Comparison of ENCODE assay signal across 1 cellular context in genomic region chr9:124078641-124079040, GRCh38.
TF ChIP-seq lines count a peak whose summit lies in the region.

No MANE protein-coding gene starts in this region.

TF ChIP-seq in HepG2, 621 proteins besides CTCF, POLR2A, EP300 and RAD21 (continued from another document and continues in another):
- TF ChIP-seq HMG20A (CRISPR knock-in tag; IDR thresholded peaks at IDR 0.05; ENCODE audit: borderline replicate concordance): peak; percentile 31; the same call in 1 of the 2 replicates
- TF ChIP-seq GRHL1 (CRISPR knock-in tag; conservative IDR thresholded peaks at IDR 0.05): no peak
- no peak for TF ChIP-seq RERE (CRISPR knock-in tag; IDR thresholded peaks at IDR 0.05; ENCODE audit: low read depth)
- TF ChIP-seq NKX3-1 (CRISPR knock-in tag; IDR thresholded peaks at IDR 0.05): no peak
- TF ChIP-seq NFATC3 (CRISPR knock-in tag; IDR thresholded peaks at IDR 0.05): no peak
- TF ChIP-seq ZNF224 (CRISPR knock-in tag; IDR thresholded peaks at IDR 0.05): no peak
- TF ChIP-seq ISX (CRISPR knock-in tag; conservative IDR thresholded peaks at IDR 0.05): no peak
- TF ChIP-seq MEF2D (CRISPR knock-in tag; IDR thresholded peaks at IDR 0.05): no peak
- TF ChIP-seq HMGA1 (CRISPR knock-in tag; conservative IDR thresholded peaks at IDR 0.05): no peak
- TF ChIP-seq TEAD3 (CRISPR knock-in tag; optimal IDR thresholded peaks at IDR 0.05; ENCODE audit: borderline replicate concordance): peak; percentile 45
- TF ChIP-seq ZBTB39 (CRISPR knock-in tag; IDR thresholded peaks at IDR 0.05): no peak
- TF ChIP-seq ZBTB44 (CRISPR knock-in tag; IDR thresholded peaks at IDR 0.05): no peak
- TF ChIP-seq PBX2 (CRISPR knock-in tag; IDR thresholded peaks at IDR 0.05): no peak
- TF ChIP-seq ZNF577 (CRISPR knock-in tag; IDR thresholded peaks at IDR 0.05; ENCODE audit: borderline replicate concordance, low read depth): no peak
- TF ChIP-seq BCLAF1 (IDR thresholded peaks at IDR 0.05): no peak
- no peak for TF ChIP-seq NR3C1 (CRISPR knock-in tag; IDR thresholded peaks at IDR 0.05)
- no peak for TF ChIP-seq ZNF510 (CRISPR knock-in tag; IDR thresholded peaks at IDR 0.05; ENCODE audit: low read depth)
- no peak for TF ChIP-seq YEATS4 (CRISPR knock-in tag; IDR thresholded peaks at IDR 0.05; ENCODE audit: borderline replicate concordance)
- TF ChIP-seq PHF21A (CRISPR knock-in tag; IDR thresholded peaks at IDR 0.05): 0 out of 2 replicates have a peak, but pooled peaks have one; percentile 32
- no peak for TF ChIP-seq ZBTB14 (CRISPR knock-in tag; IDR thresholded peaks at IDR 0.05)
- no peak for TF ChIP-seq ZNF883 (CRISPR knock-in tag; IDR thresholded peaks at IDR 0.05; ENCODE audit: not compliant biosample characterization)
- TF ChIP-seq EED (CRISPR knock-in tag; IDR thresholded peaks at IDR 0.05): no peak
- no peak for TF ChIP-seq BCL6 (CRISPR knock-in tag; IDR thresholded peaks at IDR 0.05)
- TF ChIP-seq MNT (IDR thresholded peaks at IDR 0.05): no peak
- TF ChIP-seq ZNF496 (CRISPR knock-in tag; IDR thresholded peaks at IDR 0.05; ENCODE audit: insufficient replicate concordance): no peak
- no peak for TF ChIP-seq ATF1 (CRISPR knock-in tag; IDR thresholded peaks at IDR 0.05)
- no peak for TF ChIP-seq SOX6 (IDR thresholded peaks at IDR 0.05)
- TF ChIP-seq SOX6 (CRISPR knock-in tag; IDR thresholded peaks at IDR 0.05): peak; percentile 77
- no peak for TF ChIP-seq ZNF576 (CRISPR knock-in tag; IDR thresholded peaks at IDR 0.05)
- no peak for TF ChIP-seq ZNF20 (CRISPR knock-in tag; IDR thresholded peaks at IDR 0.05)
- TF ChIP-seq FOXK2 (IDR thresholded peaks at IDR 0.05): no peak
- TF ChIP-seq GATAD2A (CRISPR knock-in tag; IDR thresholded peaks at IDR 0.05): peak; percentile 44; the same call in 1 of the 2 replicates
- no peak for TF ChIP-seq ZFYVE20 (CRISPR knock-in tag; IDR thresholded peaks at IDR 0.05; ENCODE audit: borderline replicate concordance, low read depth)
- TF ChIP-seq ZNF7 (CRISPR knock-in tag; IDR thresholded peaks at IDR 0.05): no peak
- no peak for TF ChIP-seq SRY (CRISPR knock-in tag; IDR thresholded peaks at IDR 0.05)
- peak; percentile 91 for TF ChIP-seq PPARG (CRISPR knock-in tag; conservative IDR thresholded peaks at IDR 0.05)
- no peak for TF ChIP-seq ZSCAN30 (CRISPR knock-in tag; IDR thresholded peaks at IDR 0.05)
- no peak for TF ChIP-seq ZNF282 (IDR thresholded peaks at IDR 0.05; ENCODE audit: partially characterized antibody)
- TF ChIP-seq NCOR1 (IDR thresholded peaks at IDR 0.05; ENCODE audit: borderline replicate concordance, low read length): no peak
